ENCODE assay signal across 9 cellular contexts in the genomic region with DNA sequence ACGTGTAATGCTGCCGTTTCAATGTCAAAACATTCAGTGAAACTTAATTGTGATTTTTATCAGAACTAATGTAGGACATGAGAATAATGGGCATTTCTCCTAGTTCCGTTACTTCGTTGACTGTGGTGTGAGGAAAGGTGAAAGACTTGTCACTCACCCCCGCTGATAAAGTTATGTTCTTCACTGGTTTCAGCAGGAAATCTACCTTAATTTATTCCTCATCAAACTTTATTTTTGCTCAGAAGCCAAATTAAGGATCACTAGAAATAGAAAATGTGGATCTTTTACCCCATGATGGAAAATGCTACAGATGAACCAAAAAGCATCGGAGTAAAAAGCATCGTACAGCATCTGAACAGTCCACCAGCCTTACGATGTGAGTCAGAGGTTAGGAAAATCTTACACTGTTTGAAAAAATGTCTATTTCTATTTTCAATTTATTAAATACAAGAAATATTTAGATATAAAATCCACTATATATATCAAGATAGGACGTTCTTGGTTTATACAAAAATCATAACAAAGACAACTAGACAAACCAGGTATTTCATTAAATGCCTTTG. TPM values are rescaled to one million over a fixed set of nuclear protein-coding genes. Genes with fewer than 3 reads are reported as not detected.
DNase-seq lines count a peak whose midpoint lies in the region; TF ChIP-seq lines count a peak whose summit lies in the region.
"Had no signal": no experiment of that assay in that cellular context is flagged by ENCODE, and none has a peak within 500 bp of the region (broad histone marks: within the 10 kb centered on the region; RNA-seq: fewer than 3 reads in every experiment).

No MANE protein-coding gene starts in this region.

- TF ChIP-seq CTCF in DOHH2 (IDR thresholded peaks at IDR 0.05; ENCODE audit: low read depth, low read length, poor library complexity, severe bottlenecking) (no peak), ovary (IDR thresholded peaks at IDR 0.05) (no peak), progenitor cell of endocrine pancreas (IDR thresholded peaks at IDR 0.05; ENCODE audit: unreplicated experiment) (no peak)

- no peaks in the 10 kb centered on the region; the same call in 1 of the 2 replicates for H3F3A ChIP-seq in DOHH2 (ENCODE audit: control insufficient read depth, insufficient read depth)

- H3K4me3 ChIP-seq in DOHH2 (ENCODE audit: low read length) (peak overlapping the region; percentile 73), ovary (peak overlapping the region; percentile 59)

- DNase-seq in OCI-M1 (lab: John Stamatoyannopoulos, UW) = peak; percentile 63
- DNase-seq in epithelial cell of prostate (ENCODE audit: low read depth, low spot score) = no peak
- DNase-seq in ovary = no peak
- no peak for DNase-seq in SW480 (ENCODE audit: low spot score)
- DNase-seq in KG1 (lab: John Stamatoyannopoulos, UW) = no peak
- DNase-seq in progenitor cell of endocrine pancreas (ENCODE audit: low spot score, unreplicated experiment) = no peak
- no peak for DNase-seq in mucosa of gallbladder (ENCODE audit: low spot score)
- DNase-seq: stimulated activated naive CD8-positive, alpha-beta T cell treated with anti-CD3 and anti-CD28 coated beads, Interleukin-15, amount 100 ng/mL, for 72 hours had no signal

- peaks cover 11% of the 10 kb centered on the region; the same call in 1 of the 2 replicates for H4K20me1 ChIP-seq in DOHH2 (ENCODE audit: control insufficient read depth, insufficient read depth, low read depth, low read length)

- H3K9me3 ChIP-seq in DOHH2 (ENCODE audit: control insufficient read depth, insufficient read depth, low read length) (no peaks in the 10 kb centered on the region), ovary (no peaks in the 10 kb centered on the region)

- no peak overlapping the region for H3K27ac Mint-ChIP-seq in progenitor cell of endocrine pancreas

- H3K4me2 ChIP-seq in DOHH2 (ENCODE audit: low read length) = peak overlapping the region; percentile 60

- H3K27me3 Mint-ChIP-seq in progenitor cell of endocrine pancreas = no peaks in the 10 kb centered on the region

- H3K4me1 ChIP-seq in DOHH2 (ENCODE audit: control insufficient read depth, low read length) (peaks cover 21% of the 10 kb centered on the region), ovary (ENCODE audit: insufficient read depth) (peaks cover 5% of the 10 kb centered on the region)

- TF ChIP-seq POLR2A in ovary (IDR thresholded peaks at IDR 0.05) = no peak

- H3K36me3 ChIP-seq in DOHH2 (ENCODE audit: control insufficient read depth, low read length) = peaks cover 16% of the 10 kb centered on the region
- no peaks in the 10 kb centered on the region for H3K36me3 ChIP-seq in ovary

- H3K79me2 ChIP-seq in DOHH2 (ENCODE audit: control insufficient read depth, low read length) = peaks cover 39% of the 10 kb centered on the region

- TF ChIP-seq EP300 in ovary (IDR thresholded peaks at IDR 0.05) = no peak

- intact Hi-C loops in ovary (cut with DNase I) = loop anchor here in 3 of 4 donors (5.0 to 10.0 kb wide), 3 partner anchors 60 to 135 kb away; no protein-coding TSS in a partner anchor

- 4 to 6% (median 5%) methylated on average over 9 of the region's 9 CpGs for WGBS in ovary, 3 donors

- no peak overlapping the region for H3K4me3 Mint-ChIP-seq in progenitor cell of endocrine pancreas (ENCODE audit: low read depth)

- no peaks in the 10 kb centered on the region for H3K36me3 Mint-ChIP-seq in progenitor cell of endocrine pancreas (ENCODE audit: insufficient read depth)

- H3K9me3 Mint-ChIP-seq in progenitor cell of endocrine pancreas (ENCODE audit: low read depth) = no peaks in the 10 kb centered on the region
- H3K9me3 Mint-ChIP-seq: stimulated activated naive CD8-positive, alpha-beta T cell treated with anti-CD3 and anti-CD28 coated beads, Interleukin-15, amount 100 ng/mL, for 72 hours had no signal

- H3K4me1 Mint-ChIP-seq in progenitor cell of endocrine pancreas (ENCODE audit: low read depth) = peaks cover 6% of the 10 kb centered on the region
- H3K4me1 Mint-ChIP-seq: stimulated activated naive CD8-positive, alpha-beta T cell treated with anti-CD3 and anti-CD28 coated beads, Interleukin-15, amount 100 ng/mL, for 72 hours had no signal

- H3K27me3 ChIP-seq in DOHH2 (ENCODE audit: control insufficient read depth, low read length) (no peaks in the 10 kb centered on the region), ovary (no peaks in the 10 kb centered on the region)

- no peaks in the 10 kb centered on the region for H3K9me2 ChIP-seq in DOHH2 (replicated peaks; ENCODE audit: control insufficient read depth, low read length)

- H3K27ac ChIP-seq in DOHH2 (ENCODE audit: low read depth, low read length) = no peak overlapping the region
- peak overlapping the region; percentile 79 for H3K27ac ChIP-seq in epithelial cell of prostate
- peak overlapping the region; percentile 40 to 92 for H3K27ac ChIP-seq in ovary

RNA-seq across cellular contexts. Expression of gene ROCK1, which starts 1.0 kb away (rescaled TPM):
- 10 to 100 TPM; 35.0 to 47.7 (median 43.5) TPM for total RNA-seq in ovary
- 10 to 100 TPM; 18.3 to 42.6 TPM for polyA plus RNA-seq in ovary
- total RNA-seq in progenitor cell of endocrine pancreas = 59.4 and 62.0 TPM in 2 replicates
- total RNA-seq in mucosa of gallbladder = 50.2 TPM
